In genomic region chr19:12195501-12195860, GRCh38 we compare ENCODE assay signal across 7 cellular contexts. TPM values are rescaled to one million over a fixed set of nuclear protein-coding genes. Genes with fewer than 3 reads are reported as not detected.
DNase-seq lines count a peak whose midpoint lies in the region; ATAC-seq and TF ChIP-seq lines count a peak whose summit lies in the region.

No MANE protein-coding gene starts in this region.

- no peak for TF ChIP-seq POLR2A in spleen (IDR thresholded peaks at IDR 0.05)

- peak overlapping the region; percentile 71 for H3K27ac Mint-ChIP-seq in activated naive CD8-positive, alpha-beta T cell treated with anti-CD3 and anti-CD28 coated beads, Interleukin-2, amount 50 U/mL, for 24 hours
- peak overlapping the region; percentile 60 to 91 (median 81) for H3K27ac Mint-ChIP-seq in immature natural killer cell

- no peak overlapping the region for H3K4me3 ChIP-seq in H7 (ENCODE audit: insufficient read depth, low read depth, low read length)
- H3K4me3 ChIP-seq in spleen: peak overlapping the region; percentile 45 to 87 (median 64)

- H3K27me3 Mint-ChIP-seq in activated naive CD8-positive, alpha-beta T cell treated with anti-CD3 and anti-CD28 coated beads, Interleukin-2, amount 50 U/mL, for 24 hours: peaks cover 5% of the 10 kb centered on the region
- peaks cover 2 to 5% (median 4%) of the 10 kb centered on the region in 3 donors for H3K27me3 Mint-ChIP-seq in immature natural killer cell (ENCODE audit: low read depth in 3 of 3)

- peaks cover 32% of the 10 kb centered on the region for H3K4me1 Mint-ChIP-seq in activated naive CD8-positive, alpha-beta T cell treated with anti-CD3 and anti-CD28 coated beads, Interleukin-2, amount 50 U/mL, for 24 hours
- H3K4me1 Mint-ChIP-seq in immature natural killer cell: peaks cover 40 to 53% of the 10 kb centered on the region in 2 donors

- H3K9me3 ChIP-seq in spleen: peaks cover 3 to 97% (median 82%) of the 10 kb centered on the region in 8 donors

- H3K27me3 ChIP-seq in H7 (ENCODE audit: control insufficient read depth, insufficient read depth, low read length) (no peaks in the 10 kb centered on the region), spleen (replicated peaks in 1 of 7) (peaks cover 0 to 6% (median 0%) of the 10 kb centered on the region in 7 donors)

- H3K27ac ChIP-seq in spleen: peak overlapping the region in 7 of 8 donors; percentile 72 to 85 (median 77)

- no peak for ATAC-seq in activated naive CD8-positive, alpha-beta T cell treated with anti-CD3 and anti-CD28 coated beads, Interleukin-2, amount 50 U/mL, for 24 hours
- no peak for ATAC-seq in GM21528 (IDR thresholded peaks at IDR 0.05; ENCODE audit: low FRiP score, unreplicated experiment)
- ATAC-seq in HG03135 (IDR thresholded peaks at IDR 0.05; ENCODE audit: unreplicated experiment): no peak

- H3K36me3 ChIP-seq in H7 (replicated peaks; ENCODE audit: control insufficient read depth, insufficient read depth, low read length) (no peaks in the 10 kb centered on the region), spleen (peaks cover 0 to 30% (median 4%) of the 10 kb centered on the region in 6 donors)

- DNase-seq in H7: peak; percentile 43
- DNase-seq in activated naive CD8-positive, alpha-beta T cell treated with anti-CD3 and anti-CD28 coated beads, Interleukin-2, amount 50 U/mL, for 24 hours: no peak
- DNase-seq in immature natural killer cell: no peak
- no peak for DNase-seq in spleen
- no peak for DNase-seq in D341Med (ENCODE audit: low spot score)

- H3K4me3 Mint-ChIP-seq in activated naive CD8-positive, alpha-beta T cell treated with anti-CD3 and anti-CD28 coated beads, Interleukin-2, amount 50 U/mL, for 24 hours: peak overlapping the region; percentile 80
- H3K4me3 Mint-ChIP-seq in immature natural killer cell: peak overlapping the region; percentile 82 to 94 (median 88)

- TF ChIP-seq CTCF in spleen (IDR thresholded peaks at IDR 0.05 in 8 of 11, conservative IDR thresholded peaks at IDR 0.05 in 3 of 11): no peak

- 7 to 26% (median 11%) methylated on average over 11 of the region's 11 CpGs for whole genome bisulfite sequencing in spleen, 5 donors

- intact Hi-C loops in spleen (cut with DNase I; ENCODE audit: low total_unique reads): no loop called here

- peaks cover 35% of the 10 kb centered on the region for H3K9me3 Mint-ChIP-seq in activated naive CD8-positive, alpha-beta T cell treated with anti-CD3 and anti-CD28 coated beads, Interleukin-2, amount 50 U/mL, for 24 hours
- H3K9me3 Mint-ChIP-seq in immature natural killer cell: peaks cover 0 to 60% (median 8%) of the 10 kb centered on the region in 6 donors

- H3K36me3 Mint-ChIP-seq in activated naive CD8-positive, alpha-beta T cell treated with anti-CD3 and anti-CD28 coated beads, Interleukin-2, amount 50 U/mL, for 24 hours (ENCODE audit: low read depth): peaks cover 60% of the 10 kb centered on the region
- H3K36me3 Mint-ChIP-seq in immature natural killer cell: peaks cover 5 to 23% (median 20%) of the 10 kb centered on the region in 3 donors

- H3K4me1 ChIP-seq in spleen: peaks cover 0 to 19% (median 9%) of the 10 kb centered on the region in 6 donors

RNA-seq across cellular contexts. Expression of gene ZNF136, which starts 32.6 kb away (rescaled TPM):
- 1.5 and 3.8 TPM in 2 replicates for total RNA-seq in H7 (2014; rRNA removed; shearing (Covaris generic))
- polyA plus RNA-seq in immature natural killer cell: 10 to 100 TPM; 15.1 to 20.1 (median 18.6) TPM
- total RNA-seq in spleen: 10 to 100 TPM; 16.3 to 20.1 (median 17.8) TPM
- 1 to 10 TPM; 5.5 to 7.4 (median 5.6) TPM for polyA plus RNA-seq in spleen

RNA-seq across cellular contexts. Expression of gene ZNF625, which starts 38.9 kb away (rescaled TPM):
- total RNA-seq in H7 (2014; rRNA removed; shearing (Covaris generic)): 7.7 and 12.9 TPM in 2 replicates
- polyA plus RNA-seq in immature natural killer cell (1 to 10 TPM in 1 of 3 donors, under 1 TPM in 1, not detected in 1; 0.51 to 3.6 TPM), spleen (1 to 10 TPM; 1.2 to 3.6 (median 2.0) TPM)
- total RNA-seq in spleen: 1 to 10 TPM; 4.0 to 7.9 (median 5.6) TPM

RNA-seq across cellular contexts. Expression of gene ZNF20, which starts 55.3 kb away (rescaled TPM):
- 2.7 and 4.1 TPM in 2 replicates for total RNA-seq in H7 (2014; rRNA removed; shearing (Covaris generic))
- polyA plus RNA-seq in immature natural killer cell: 1 to 10 TPM; 2.2 to 4.1 (median 2.4) TPM
- total RNA-seq in spleen: 1 to 10 TPM; 3.1 to 5.5 (median 4.1) TPM
- 1 to 10 TPM; 2.0 to 2.8 (median 2.7) TPM for polyA plus RNA-seq in spleen
